Comparison of ENCODE assay signal across 9 cellular contexts in genomic region chr9:109441296-109441695, GRCh38. TPM values are rescaled to one million over a fixed set of nuclear protein-coding genes. Genes with fewer than 3 reads are reported as not detected.
DNase-seq lines count a peak whose midpoint lies in the region; ATAC-seq and TF ChIP-seq lines count a peak whose summit lies in the region.
"Had no signal": no experiment of that assay in that cellular context is flagged by ENCODE, and none has a peak within 500 bp of the region (broad histone marks: within the 10 kb centered on the region; RNA-seq: fewer than 3 reads in every experiment).

No MANE protein-coding gene starts in this region.

- H2AFZ ChIP-seq in hepatocyte (no peak overlapping the region), trophoblast cell (ENCODE audit: insufficient read depth, low read length, poor library complexity) (no peak overlapping the region)

- H2AK5ac ChIP-seq in trophoblast cell (ENCODE audit: low read length) = no peak overlapping the region

- TF ChIP-seq CTCF in hepatocyte (IDR thresholded peaks at IDR 0.05; ENCODE audit: poor library complexity) = peak; percentile 11

- H2BK120ac ChIP-seq in trophoblast cell (ENCODE audit: insufficient read depth, low read length, poor library complexity) = no peak overlapping the region

- no peaks in the 10 kb centered on the region for H3K27me3 ChIP-seq in hepatocyte
- H3K27me3 ChIP-seq in trophoblast cell (ENCODE audit: insufficient read depth, low read length) = no peaks in the 10 kb centered on the region
- H3K27me3 ChIP-seq in naive thymus-derived CD4-positive, alpha-beta T cell (ENCODE audit: control insufficient read depth in 2 of 2, insufficient read depth in 2 of 2, low read length in 2 of 2) = no peaks in the 10 kb centered on the region

- H4K91ac ChIP-seq in trophoblast cell (ENCODE audit: low read depth, low read length) = no peak overlapping the region

- H4K8ac ChIP-seq in trophoblast cell (ENCODE audit: low read depth, low read length) = no peak overlapping the region

- CTCF ChIA-PET in naive thymus-derived CD4-positive, alpha-beta T cell (lab: Charles Lee) = interaction anchor here (1.1 kb wide), 1 partner anchor 29 kb away, joined by 5 read pairs; no protein-coding TSS in a partner anchor

- H3K9me2 ChIP-seq in hepatocyte (replicated peaks; ENCODE audit: insufficient read depth) = no peaks in the 10 kb centered on the region

- no peaks in the 10 kb centered on the region for H3K9me3 Mint-ChIP-seq in activated T-cell treated with anti-CD3 and anti-CD28 coated beads, Interleukin-2, amount 50 U/mL, for 72 hours
- H3K9me3 Mint-ChIP-seq in activated T-cell treated with anti-CD3 and anti-CD28 coated beads, Interleukin-2, amount 50 U/mL, for 24 hours = no peaks in the 10 kb centered on the region
- peaks cover 0 to 4% (median 0%) of the 10 kb centered on the region in 11 donors for H3K9me3 Mint-ChIP-seq in naive thymus-derived CD4-positive, alpha-beta T cell
- H3K9me3 Mint-ChIP-seq: activated CD8-positive, alpha-beta T cell treated with anti-CD3 and anti-CD28 coated beads for 36 hours had no signal

- no peak overlapping the region for H3K14ac ChIP-seq in trophoblast cell (ENCODE audit: low read length)

- no peak overlapping the region for H2BK12ac ChIP-seq in trophoblast cell (ENCODE audit: low read length)

- H3K27ac ChIP-seq in hepatocyte (peak overlapping the region; percentile 47), trophoblast cell (ENCODE audit: low read depth, low read length) (no peak overlapping the region)
- no peak overlapping the region for H3K27ac ChIP-seq in naive thymus-derived CD4-positive, alpha-beta T cell (ENCODE audit: low read depth, low read length)

- H3K79me1 ChIP-seq in trophoblast cell (ENCODE audit: low read length) = peaks cover 3% of the 10 kb centered on the region

- intact Hi-C loops in naive thymus-derived CD4-positive, alpha-beta T cell (cut with micrococcal nuclease) = loop anchor here (2.0 to 10.0 kb wide), 4 partner anchors 506 to 1184 kb away; partner anchors contain the start of genes ABITRAM (in 1 of the 2) and ELP1 (in 1 of the 2)

- H3K9me3 ChIP-seq in hepatocyte (ENCODE audit: low read depth) (no peaks in the 10 kb centered on the region), trophoblast cell (ENCODE audit: insufficient read depth, low read depth, low read length) (no peaks in the 10 kb centered on the region)
- no peaks in the 10 kb centered on the region for H3K9me3 ChIP-seq in naive thymus-derived CD4-positive, alpha-beta T cell (ENCODE audit: control insufficient read depth in 2 of 3, low read length in 3 of 3)

- no peak for ATAC-seq in activated T-cell treated with anti-CD3 and anti-CD28 coated beads, Interleukin-2, amount 50 U/mL, for 72 hours (replicated peaks in 1 of 2)
- ATAC-seq in naive thymus-derived CD4-positive, alpha-beta T cell = no peak
- ATAC-seq in HG03439 (IDR thresholded peaks at IDR 0.05; ENCODE audit: unreplicated experiment) = no peak

- H3K4ac ChIP-seq in trophoblast cell (ENCODE audit: low read depth, low read length) = no peak overlapping the region

- H3K4me1 ChIP-seq in hepatocyte (ENCODE audit: insufficient read depth) (no peaks in the 10 kb centered on the region), trophoblast cell (ENCODE audit: control insufficient read depth in 1 of 2, insufficient read depth in 2 of 2, low read length in 2 of 2) (peaks cover 4 to 11% of the 10 kb centered on the region in 2 experiments)
- peaks cover 0 to 4% of the 10 kb centered on the region in 2 donors for H3K4me1 ChIP-seq in naive thymus-derived CD4-positive, alpha-beta T cell (ENCODE audit: control insufficient read depth in 2 of 2, insufficient read depth in 2 of 2, low read length in 2 of 2)

- DNase-seq in activated T-cell treated with anti-CD3 and anti-CD28 coated beads, Interleukin-2, amount 50 U/mL, for 72 hours = no peak
- DNase-seq in activated T-cell treated with anti-CD3 and anti-CD28 coated beads, Interleukin-2, amount 50 U/mL, for 24 hours = no peak
- DNase-seq in RKO (ENCODE audit: low spot score) (peak; percentile 18), hepatocyte (ENCODE audit: low spot score) (peak; percentile 17), trophoblast cell (no peak), T1000 (lab: John Stamatoyannopoulos, UW) (no peak)
- no peak for DNase-seq in naive thymus-derived CD4-positive, alpha-beta T cell

- H3K27me3 Mint-ChIP-seq in activated T-cell treated with anti-CD3 and anti-CD28 coated beads, Interleukin-2, amount 50 U/mL, for 72 hours (ENCODE audit: low read depth) = peaks cover 46% of the 10 kb centered on the region
- H3K27me3 Mint-ChIP-seq in activated T-cell treated with anti-CD3 and anti-CD28 coated beads, Interleukin-2, amount 50 U/mL, for 24 hours = peaks cover 29% of the 10 kb centered on the region
- H3K27me3 Mint-ChIP-seq in naive thymus-derived CD4-positive, alpha-beta T cell = peaks cover 5 to 30% (median 16%) of the 10 kb centered on the region in 5 donors

- no peaks in the 10 kb centered on the region for H3K36me3 Mint-ChIP-seq in activated T-cell treated with anti-CD3 and anti-CD28 coated beads, Interleukin-2, amount 50 U/mL, for 72 hours (ENCODE audit: insufficient read depth in 2 of 2)
- no peaks in the 10 kb centered on the region for H3K36me3 Mint-ChIP-seq in activated T-cell treated with anti-CD3 and anti-CD28 coated beads, Interleukin-2, amount 50 U/mL, for 24 hours (ENCODE audit: low read depth)
- no peaks in the 10 kb centered on the region for H3K36me3 Mint-ChIP-seq in naive thymus-derived CD4-positive, alpha-beta T cell

- H4K12ac ChIP-seq in trophoblast cell (ENCODE audit: low read depth, low read length) = no peak overlapping the region

- H3K36me3 ChIP-seq in hepatocyte (replicated peaks; ENCODE audit: insufficient read depth, low read depth) = no peaks in the 10 kb centered on the region
- no peaks in the 10 kb centered on the region for H3K36me3 ChIP-seq in trophoblast cell (ENCODE audit: control insufficient read depth in 1 of 2, insufficient read depth in 2 of 2, low read length in 2 of 2)
- no peaks in the 10 kb centered on the region for H3K36me3 ChIP-seq in naive thymus-derived CD4-positive, alpha-beta T cell (ENCODE audit: control insufficient read depth in 2 of 3, insufficient read depth in 3 of 3, low read length in 3 of 3)

- no peaks in the 10 kb centered on the region for H3K79me2 ChIP-seq in hepatocyte
- H3K79me2 ChIP-seq in trophoblast cell (ENCODE audit: control insufficient read depth, insufficient read depth, low read length, poor library complexity) = no peaks in the 10 kb centered on the region

- no peak overlapping the region for H3K27ac Mint-ChIP-seq in activated T-cell treated with anti-CD3 and anti-CD28 coated beads, Interleukin-2, amount 50 U/mL, for 72 hours
- no peak overlapping the region for H3K27ac Mint-ChIP-seq in activated T-cell treated with anti-CD3 and anti-CD28 coated beads, Interleukin-2, amount 50 U/mL, for 24 hours
- peak overlapping the region in 2 of 9 donors; percentile 26 to 87 for H3K27ac Mint-ChIP-seq in naive thymus-derived CD4-positive, alpha-beta T cell
- H3K27ac Mint-ChIP-seq: activated CD8-positive, alpha-beta T cell treated with anti-CD3 and anti-CD28 coated beads for 36 hours had no signal

- H3K4me3 ChIP-seq in hepatocyte (no peak overlapping the region), trophoblast cell (ENCODE audit: low read depth, low read length) (no peak overlapping the region)
- no peak overlapping the region for H3K4me3 ChIP-seq in naive thymus-derived CD4-positive, alpha-beta T cell (ENCODE audit: low read length)

- peaks cover 25% of the 10 kb centered on the region for H3K4me1 Mint-ChIP-seq in activated T-cell treated with anti-CD3 and anti-CD28 coated beads, Interleukin-2, amount 50 U/mL, for 72 hours (ENCODE audit: low read depth)
- H3K4me1 Mint-ChIP-seq in activated T-cell treated with anti-CD3 and anti-CD28 coated beads, Interleukin-2, amount 50 U/mL, for 24 hours (ENCODE audit: low read depth) = peaks cover 14% of the 10 kb centered on the region
- H3K4me1 Mint-ChIP-seq in naive thymus-derived CD4-positive, alpha-beta T cell = peaks cover 7 to 21% (median 15%) of the 10 kb centered on the region in 7 donors

- H3K9ac ChIP-seq in trophoblast cell (ENCODE audit: low read length) = no peak overlapping the region

- no peak overlapping the region for H3K4me2 ChIP-seq in hepatocyte
- no peak overlapping the region for H3K4me2 ChIP-seq in trophoblast cell (ENCODE audit: low read length)

- no peak overlapping the region for H3K23ac ChIP-seq in trophoblast cell (ENCODE audit: low read length)

- H3K18ac ChIP-seq in trophoblast cell (ENCODE audit: low read length) = no peak overlapping the region

- H2BK5ac ChIP-seq in trophoblast cell (ENCODE audit: low read depth, low read length, poor library complexity) = no peak overlapping the region

- WGBS in hepatocyte (ENCODE audit: low lambda C conversion rate, missing lambda C conversion rate) = 47% methylated on average over 3 of the region's 3 CpGs
- WGBS in trophoblast cell (ENCODE audit: extremely low coverage, insufficient coverage, insufficient read length) = no CpG with 5 or more reads among the region's 3 CpGs

- no peaks in the 10 kb centered on the region for H4K20me1 ChIP-seq in hepatocyte (ENCODE audit: insufficient read depth, poor library complexity, severe bottlenecking)

- peak overlapping the region; percentile 10 to 36 for H3K4me3 Mint-ChIP-seq in activated T-cell treated with anti-CD3 and anti-CD28 coated beads, Interleukin-2, amount 50 U/mL, for 72 hours
- H3K4me3 Mint-ChIP-seq in activated T-cell treated with anti-CD3 and anti-CD28 coated beads, Interleukin-2, amount 50 U/mL, for 24 hours = no peak overlapping the region
- peak overlapping the region in 2 of 10 donors; percentile 5 to 25 for H3K4me3 Mint-ChIP-seq in naive thymus-derived CD4-positive, alpha-beta T cell
- H3K4me3 Mint-ChIP-seq: activated CD8-positive, alpha-beta T cell treated with anti-CD3 and anti-CD28 coated beads for 36 hours had no signal

- POLR2A ChIA-PET in naive thymus-derived CD4-positive, alpha-beta T cell (lab: Charles Lee) = no interaction called here

RNA-seq across cellular contexts. Expression of gene PTPN3, which starts 56.8 kb away (rescaled TPM):
- 1 to 10 TPM; 2.7 to 5.4 TPM for total RNA-seq in activated T-cell treated with anti-CD3 and anti-CD28 coated beads, Interleukin-2, amount 50 U/mL, for 72 hours
- 11.8 and 12.1 TPM in 2 replicates for total RNA-seq in hepatocyte
- 4.4 and 7.7 TPM in 2 replicates for polyA plus RNA-seq in hepatocyte
- polyA plus RNA-seq in trophoblast cell (2013) = 2.8 and 3.0 TPM in 2 replicates
- total RNA-seq in naive thymus-derived CD4-positive, alpha-beta T cell = under 1 TPM in 1 of 5 experiments, not detected in 4; 0.89 TPM
- polyA plus RNA-seq in naive thymus-derived CD4-positive, alpha-beta T cell = not detected

Comparison
In these comparisons a context has a peak if more than half of its experiments do, and no peak if none do; other contexts are left out.
1. DNase-seq: peak in RKO (single experiment) and hepatocyte (single experiment); none in activated T-cell treated with anti-CD3 and anti-CD28 coated beads, Interleukin-2, amount 50 U/mL, for 72 hours (0 of 2), activated T-cell treated with anti-CD3 and anti-CD28 coated beads, Interleukin-2, amount 50 U/mL, for 24 hours (single experiment), trophoblast cell (0 of 2), T1000 (single experiment) and naive thymus-derived CD4-positive, alpha-beta T cell (0 of 9).